31 cellular contexts compared by ENCODE assay signal in the genomic region with DNA sequence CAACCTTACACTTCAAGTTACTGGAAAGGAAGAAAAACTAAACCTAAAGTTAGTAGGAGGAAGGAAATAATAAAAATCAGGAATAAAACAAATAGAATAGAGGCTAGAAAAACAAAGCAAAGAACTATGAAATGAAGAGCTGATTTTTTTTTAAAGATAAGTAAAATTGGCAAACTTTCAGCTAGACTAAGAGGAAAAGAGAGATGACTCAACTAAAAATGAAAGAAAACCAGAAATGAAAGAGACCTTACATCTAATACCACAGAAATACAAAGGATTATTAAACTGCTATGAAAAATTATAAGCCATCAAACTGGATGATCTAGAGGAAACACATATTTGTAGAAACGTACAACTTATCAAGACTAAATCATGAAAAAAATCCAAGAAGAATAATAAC.
DNase-seq lines count a peak whose midpoint lies in the region; ATAC-seq, FAIRE-seq and TF ChIP-seq lines count a peak whose summit lies in the region.
"Had no signal": no experiment of that assay in that cellular context is flagged by ENCODE, and none has a peak within 500 bp of the region (broad histone marks: within the 10 kb centered on the region; RNA-seq: fewer than 3 reads in every experiment).

No MANE protein-coding gene starts in this region.

- no peaks in the 10 kb centered on the region for H3K4me1 Mint-ChIP-seq in neural crest cell
- H3K4me1 Mint-ChIP-seq: central memory CD8-positive, alpha-beta T cell had no signal

- H3K4me3 Mint-ChIP-seq in neural crest cell: no peak overlapping the region
- H3K4me3 Mint-ChIP-seq: activated naive CD8-positive, alpha-beta T cell treated with anti-CD3 and anti-CD28 coated beads for 36 hours; central memory CD8-positive, alpha-beta T cell had no signal

- H3K27ac ChIP-seq in GM12878 (ENCODE audit: control insufficient read depth, insufficient read depth): no peak overlapping the region
- H3K27ac ChIP-seq in caudate nucleus (ENCODE audit: low read depth, low read length): no peak overlapping the region
- H3K27ac ChIP-seq: ascending aorta; BLaER1 treated with 17β-estradiol and CSF1 and Interleukin-3, amounts not matched to agents 10 nM and 100 nM; epithelial cell of prostate; KMS-11; left lung; suprapubic skin; upper lobe of right lung had no signal

- no peak overlapping the region for H3K9ac ChIP-seq in GM12878 (ENCODE audit: control insufficient read depth, insufficient read depth, low read length)
- H3K9ac ChIP-seq: BLaER1 treated with 17β-estradiol and CSF1 and Interleukin-3, amounts not matched to agents 10 nM and 100 nM; KMS-11 had no signal

- TF ChIP-seq POLR2A in GM12878 (IDR thresholded peaks at IDR 0.05; ENCODE audit: low read depth, low read length): no peak

- no peak overlapping the region for H3K4me2 ChIP-seq in GM12878 (ENCODE audit: control insufficient read depth, insufficient read depth)
- H3K4me2 ChIP-seq: KMS-11, smooth muscle cell had no signal

- no peaks in the 10 kb centered on the region for H3K27me3 ChIP-seq in GM12878 (replicated peaks in 1 of 2; ENCODE audit: control insufficient read depth in 2 of 2, insufficient read depth in 2 of 2, low read length in 1 of 2)
- H3K27me3 ChIP-seq: ascending aorta; BLaER1 treated with 17β-estradiol and CSF1 and Interleukin-3, amounts not matched to agents 10 nM and 100 nM; left lung; suprapubic skin; upper lobe of right lung had no signal

- peak overlapping the region; percentile 4 for H3K27ac Mint-ChIP-seq in neural crest cell (ENCODE audit: unreplicated experiment)
- H3K27ac Mint-ChIP-seq: activated naive CD8-positive, alpha-beta T cell treated with anti-CD3 and anti-CD28 coated beads for 36 hours had no signal

- H4K20me1 ChIP-seq in GM12878 (ENCODE audit: control insufficient read depth, insufficient read depth): no peaks in the 10 kb centered on the region
- H4K20me1 ChIP-seq: BLaER1 treated with 17β-estradiol and CSF1 and Interleukin-3, amounts not matched to agents 10 nM and 100 nM had no signal

- H2AFZ ChIP-seq in GM12878 (ENCODE audit: control insufficient read depth, low read depth, low read length): no peak overlapping the region

- RAD21 ChIA-PET in GM12878 (lab: Charles Lee; ENCODE audit: unreplicated experiment): interaction anchor here (1.1 to 1.2 kb wide), 3 partner anchors 8 to 13 kb away, joined by 3 to 6 read pairs (median 4); no protein-coding TSS in a partner anchor

- H3K36me3 Mint-ChIP-seq in neural crest cell (ENCODE audit: low read depth): peaks cover 7% of the 10 kb centered on the region

- in situ Hi-C loops in GM12878 (cut with MboI): no loop called here

- peak; percentile 48 for ATAC-seq in GM21576 (IDR thresholded peaks at IDR 0.05; ENCODE audit: unreplicated experiment)
- peak; percentile 30; the same call in 1 of the 3 replicates for ATAC-seq in GM12878
- ATAC-seq: left lung, right cardiac atrium, upper lobe of right lung had no signal

- H3K27me3 Mint-ChIP-seq in neural crest cell (ENCODE audit: low read depth): no peaks in the 10 kb centered on the region

- peaks cover 8% of the 10 kb centered on the region for H3K4me1 ChIP-seq in GM12878 (ENCODE audit: control insufficient read depth, insufficient read depth, low read length)
- H3K4me1 ChIP-seq: ascending aorta, left lung, suprapubic skin, upper lobe of right lung had no signal

- TF ChIP-seq RAD21 in GM12878 (IDR thresholded peaks at IDR 0.05; ENCODE audit: insufficient read depth, low read depth, low read length): no peak

- intact Hi-C loops in GM12878 (cut with micrococcal nuclease; ENCODE audit: unreplicated experiment): no loop called here

- DNase-seq in M059J (ENCODE audit: low read depth): peak; percentile 21
- no peak for DNase-seq in GM12878 (ENCODE audit: low read depth, low spot score)
- DNase-seq in neural crest cell (ENCODE audit: low read depth, low spot score): no peak
- no peak for DNase-seq in NCI-H2107 (lab: John Stamatoyannopoulos, UW)
- no peak for DNase-seq in epidermal melanocyte (ENCODE audit: insufficient read length, low spot score)
- DNase-seq in caudate nucleus (lab: John Stamatoyannopoulos, UW): no peak
- DNase-seq: activated CD4-positive, alpha-beta T cell treated with anti-CD3 and anti-CD28 coated beads for 48 hours; activated effector memory CD4-positive, alpha-beta T cell treated with anti-CD3 and anti-CD28 coated beads, Interleukin-2, amount 50 U/mL, for 16 hours; activated naive CD8-positive, alpha-beta T cell treated with anti-CD3 and anti-CD28 coated beads for 36 hours; DMS153; glutamatergic neuron; left lung; mesenchymal stem cell; NCI-H1417; NCI-H2029; NCI-H2227 treated with DMSO at 0.1 percent for 48 hours; right cardiac atrium; stimulated activated CD4-positive, alpha-beta T cell treated with anti-CD3 and anti-CD28 coated beads, Interleukin-1b, Interleukin-23, amount 100 ng/mL, for 48 hours; stimulated activated naive CD4-positive, alpha-beta T cell treated with Interleukin-2 at 50 U/mL for 16 hours; T-helper 9 cell; upper lobe of right lung had no signal

- H3K4me3 ChIP-seq in GM12878: no peak overlapping the region
- H3K4me3 ChIP-seq: ascending aorta; BLaER1 treated with 17β-estradiol and CSF1 and Interleukin-3, amounts not matched to agents 10 nM and 100 nM; left lung; smooth muscle cell; suprapubic skin; upper lobe of right lung had no signal

- no peak for TF ChIP-seq CTCF in GM12878 (IDR thresholded peaks at IDR 0.05 in 2 of 3, conservative IDR thresholded peaks at IDR 0.05 in 1 of 3; ENCODE audit: control insufficient read depth in 2 of 3, extremely low read depth in 1 of 3, insufficient read depth in 1 of 3, low read depth in 3 of 3, low read length in 3 of 3)
- TF ChIP-seq CTCF in neural crest cell (conservative IDR thresholded peaks at IDR 0.05): no peak

- H3K9me3 ChIP-seq in GM12878 (replicated peaks; ENCODE audit: control insufficient read depth, insufficient read depth, low read length): peaks cover 4% of the 10 kb centered on the region; the same call in 2 of the 3 replicates
- H3K9me3 ChIP-seq: upper lobe of right lung had no signal

- no TSS peak for BruUV-seq in GM12878 (replicated peaks; lab: Mats Ljungman, UMichigan)

- SMC1A ChIA-PET in GM12878 (lab: Charles Lee; ENCODE audit: uncharacterized antibody, unreplicated experiment): interaction anchor here (0.8 to 9.0 kb wide), 6 partner anchors 8 to 17 kb away, joined by 3 to 177 read pairs (median 4); no protein-coding TSS in a partner anchor

- POLR2A ChIA-PET in GM12878 (lab: Charles Lee): no interaction called here

- H3K79me2 ChIP-seq in GM12878 (ENCODE audit: control insufficient read depth, insufficient read depth, low read length): no peaks in the 10 kb centered on the region

- WGBS in GM12878 (ENCODE audit: insufficient coverage, insufficient replicate concordance, low lambda C conversion rate, missing lambda C conversion rate): 47% methylated on average over 1 of the region's 1 CpG

- no peaks in the 10 kb centered on the region for H3K36me3 ChIP-seq in GM12878 (ENCODE audit: control insufficient read depth in 2 of 2, insufficient read depth in 2 of 2, low read length in 1 of 2)
- H3K36me3 ChIP-seq: ascending aorta; BLaER1 treated with 17β-estradiol and CSF1 and Interleukin-3, amounts not matched to agents 10 nM and 100 nM; left lung; suprapubic skin; upper lobe of right lung had no signal

- CTCF ChIA-PET in GM12878 (lab: Yijun Ruan, JAX): interaction anchor here (3.5 kb wide), 1 partner anchor 9 kb away, joined by 26 read pairs; no protein-coding TSS in a partner anchor

- TF ChIP-seq EP300 in GM12878 (IDR thresholded peaks at IDR 0.05; ENCODE audit: borderline replicate concordance in 1 of 2, control insufficient read depth in 1 of 2, low read depth in 2 of 2, low read length in 2 of 2): no peak

- peaks cover 7% of the 10 kb centered on the region for H3K9me3 Mint-ChIP-seq in neural crest cell

- FAIRE-seq in GM12878 (lab: Jason Lieb, UNC): no peak
- FAIRE-seq: H1, islet of Langerhans had no signal

TF ChIP-seq in GM12878, 131 proteins besides CTCF, POLR2A, EP300 and RAD21 (continues in another document):
- TF ChIP-seq ZNF24 (IDR thresholded peaks at IDR 0.05): no peak
- no peak for TF ChIP-seq CBFB (IDR thresholded peaks at IDR 0.05; ENCODE audit: low read depth)
- no peak for TF ChIP-seq SKIL (IDR thresholded peaks at IDR 0.05; ENCODE audit: low read depth, poor library complexity, severe bottlenecking)
- no peak for TF ChIP-seq RCOR1 (conservative IDR thresholded peaks at IDR 0.05; ENCODE audit: low read depth, low read length)
- TF ChIP-seq YY1 (IDR thresholded peaks at IDR 0.05; ENCODE audit: low read depth, low read length): no peak
- no peak for TF ChIP-seq ESRRA (IDR thresholded peaks at IDR 0.05; ENCODE audit: low read length)
- TF ChIP-seq, protein P1, sequence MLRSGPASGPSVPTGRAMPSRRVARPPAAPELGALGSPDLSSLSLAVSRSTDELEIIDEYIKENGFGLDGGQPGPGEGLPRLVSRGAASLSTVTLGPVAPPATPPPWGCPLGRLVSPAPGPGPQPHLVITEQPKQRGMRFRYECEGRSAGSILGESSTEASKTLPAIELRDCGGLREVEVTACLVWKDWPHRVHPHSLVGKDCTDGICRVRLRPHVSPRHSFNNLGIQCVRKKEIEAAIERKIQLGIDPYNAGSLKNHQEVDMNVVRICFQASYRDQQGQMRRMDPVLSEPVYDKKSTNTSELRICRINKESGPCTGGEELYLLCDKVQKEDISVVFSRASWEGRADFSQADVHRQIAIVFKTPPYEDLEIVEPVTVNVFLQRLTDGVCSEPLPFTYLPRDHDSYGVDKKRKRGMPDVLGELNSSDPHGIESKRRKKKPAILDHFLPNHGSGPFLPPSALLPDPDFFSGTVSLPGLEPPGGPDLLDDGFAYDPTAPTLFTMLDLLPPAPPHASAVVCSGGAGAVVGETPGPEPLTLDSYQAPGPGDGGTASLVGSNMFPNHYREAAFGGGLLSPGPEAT (IDR thresholded peaks at IDR 0.05; ENCODE audit: low read depth): no peak
